Comparison of ENCODE assay signal across 12 cellular contexts in the genomic region with DNA sequence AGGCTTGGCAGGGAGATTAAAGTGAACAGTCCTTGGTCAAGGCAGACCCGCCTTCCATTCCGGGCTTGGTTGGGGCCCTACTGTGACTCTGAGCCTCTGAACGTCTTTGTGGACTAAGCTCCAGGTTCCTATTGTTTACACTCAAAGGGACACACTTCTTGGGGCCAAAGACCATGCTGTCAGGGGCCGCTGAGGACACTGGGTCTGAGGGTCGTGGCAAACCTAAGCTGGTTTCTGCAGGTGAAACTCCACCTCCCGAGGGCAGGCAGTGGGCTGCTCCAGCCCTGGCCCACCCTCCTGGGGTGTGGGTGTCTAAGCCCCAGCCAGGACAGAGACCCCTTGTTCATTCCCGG. TPM values are rescaled to one million over a fixed set of nuclear protein-coding genes. Genes with fewer than 3 reads are reported as not detected.
DNase-seq lines count a peak whose midpoint lies in the region; ATAC-seq, FAIRE-seq and TF ChIP-seq lines count a peak whose summit lies in the region.
"Had no signal": no experiment of that assay in that cellular context is flagged by ENCODE, and none has a peak within 500 bp of the region (broad histone marks: within the 10 kb centered on the region; RNA-seq: fewer than 3 reads in every experiment).

No MANE protein-coding gene starts in this region.

- peaks cover 32% of the 10 kb centered on the region for H3K4me1 Mint-ChIP-seq in activated T-cell treated with anti-CD3 and anti-CD28 coated beads, Interleukin-2, amount 50 U/mL, for 72 hours (ENCODE audit: low read depth)
- H3K4me1 Mint-ChIP-seq in activated CD4-positive, alpha-beta memory T cell treated with anti-CD3 and anti-CD28 coated beads, Interleukin-2, amount 10 ng/mL, durations not matched to agents 7 days and 5 days = peaks cover 52% of the 10 kb centered on the region

- no peak for ATAC-seq in activated T-cell treated with anti-CD3 and anti-CD28 coated beads, Interleukin-2, amount 50 U/mL, for 72 hours (replicated peaks in 1 of 2)

- H3K9me3 Mint-ChIP-seq in activated T-cell treated with anti-CD3 and anti-CD28 coated beads, Interleukin-2, amount 50 U/mL, for 72 hours = no peaks in the 10 kb centered on the region
- no peaks in the 10 kb centered on the region for H3K9me3 Mint-ChIP-seq in activated CD4-positive, alpha-beta memory T cell treated with anti-CD3 and anti-CD28 coated beads, Interleukin-2, amount 10 ng/mL, durations not matched to agents 7 days and 5 days

- peaks cover 24 to 73% (median 58%) of the 10 kb centered on the region in 4 donors for H3K36me3 ChIP-seq in stomach

- intact Hi-C loops in stomach (cut with DNase I; ENCODE audit: low total_unique reads) = no loop called here

- H3K27me3 ChIP-seq in stomach = no peaks in the 10 kb centered on the region

- no peak for TF ChIP-seq POLR2A in stomach (IDR thresholded peaks at IDR 0.05)

- H3K4me1 ChIP-seq in stomach = peaks cover 75 to 99% (median 84%) of the 10 kb centered on the region in 4 donors

- TF ChIP-seq EP300 in stomach (IDR thresholded peaks at IDR 0.05) = no peak

- FAIRE-seq in frontal cortex (lab: Jason Lieb, UNC) = no peak
- no peak for FAIRE-seq in D721Med (lab: Jason Lieb, UNC)
- FAIRE-seq: bronchial epithelial cell, RCC 7860 had no signal

- no peak for TF ChIP-seq CTCF in stomach (IDR thresholded peaks at IDR 0.05)
- no peak for TF ChIP-seq CTCF in D721Med (IDR thresholded peaks at IDR 0.05; ENCODE audit: insufficient read depth, missing control alignments)

- WGBS in stomach, 5 donors = 47 to 76% (median 52%) methylated on average over 6 to 7 of the region's 7 CpGs

- DNase-seq in activated T-cell treated with anti-CD3 and anti-CD28 coated beads, Interleukin-2, amount 50 U/mL, for 1 hour = peak; percentile 16
- no peak for DNase-seq in activated T-cell treated with anti-CD3 and anti-CD28 coated beads, Interleukin-2, amount 50 U/mL, for 72 hours
- DNase-seq in activated CD4-positive, alpha-beta memory T cell treated with anti-CD3 and anti-CD28 coated beads, Interleukin-2, amount 10 ng/mL, durations not matched to agents 7 days and 5 days = no peak
- DNase-seq in frontal cortex (ENCODE audit: low spot score in 2 of 2) (peak; percentile 2 to 6), stomach (no peak), nucleus accumbens (lab: John Stamatoyannopoulos, UW) (no peak), D721Med (ENCODE audit: insufficient read length, low spot score) (no peak)
- DNase-seq in stimulated activated naive CD4-positive, alpha-beta T cell treated with Interleukin-2 at 50 U/mL for 16 hours (lab: John Stamatoyannopoulos, UW) = no peak
- DNase-seq: foreskin melanocyte, NCI-H1694 treated with DMSO at 0.1 percent for 48 hours had no signal

- no peak overlapping the region for H3K4me3 Mint-ChIP-seq in activated T-cell treated with anti-CD3 and anti-CD28 coated beads, Interleukin-2, amount 50 U/mL, for 72 hours
- no peak overlapping the region for H3K4me3 Mint-ChIP-seq in activated CD4-positive, alpha-beta memory T cell treated with anti-CD3 and anti-CD28 coated beads, Interleukin-2, amount 10 ng/mL, durations not matched to agents 7 days and 5 days

- H3K9me3 ChIP-seq in stomach = no peaks in the 10 kb centered on the region

- no peaks in the 10 kb centered on the region for H3K27me3 Mint-ChIP-seq in activated T-cell treated with anti-CD3 and anti-CD28 coated beads, Interleukin-2, amount 50 U/mL, for 72 hours (ENCODE audit: low read depth)
- H3K27me3 Mint-ChIP-seq in activated CD4-positive, alpha-beta memory T cell treated with anti-CD3 and anti-CD28 coated beads, Interleukin-2, amount 10 ng/mL, durations not matched to agents 7 days and 5 days = no peaks in the 10 kb centered on the region

- H3K27ac ChIP-seq in stomach = peak overlapping the region; percentile 67 to 85 (median 83)

- H3K4me3 ChIP-seq in stomach = no peak overlapping the region

- POLR2A ChIA-PET in activated CD4-positive, alpha-beta memory T cell treated with anti-CD3 and anti-CD28 coated beads, Interleukin-2, amount 10 ng/mL, durations not matched to agents 7 days and 5 days (lab: Charles Lee) = interaction anchor here (0.9 to 1.6 kb wide), 3 partner anchors 42 to 326 kb away, joined by 4 to 10 read pairs (median 5); partner anchors contain the start of gene DSTN

- no peak overlapping the region for H3K27ac Mint-ChIP-seq in activated T-cell treated with anti-CD3 and anti-CD28 coated beads, Interleukin-2, amount 50 U/mL, for 72 hours
- peak overlapping the region; percentile 95 for H3K27ac Mint-ChIP-seq in activated CD4-positive, alpha-beta memory T cell treated with anti-CD3 and anti-CD28 coated beads, Interleukin-2, amount 10 ng/mL, durations not matched to agents 7 days and 5 days

- CTCF ChIA-PET in activated CD4-positive, alpha-beta memory T cell treated with anti-CD3 and anti-CD28 coated beads, Interleukin-2, amount 10 ng/mL, durations not matched to agents 7 days and 5 days (lab: Charles Lee) = interaction anchor here (1.0 to 1.5 kb wide), 3 partner anchors 43 to 107 kb away, joined by 3 to 4 read pairs (median 3); partner anchors contain the start of gene DSTN

- H3K36me3 Mint-ChIP-seq in activated T-cell treated with anti-CD3 and anti-CD28 coated beads, Interleukin-2, amount 50 U/mL, for 72 hours (ENCODE audit: insufficient read depth in 2 of 2) = peaks cover 0 to 2% of the 10 kb centered on the region in 2 donors
- H3K36me3 Mint-ChIP-seq in activated CD4-positive, alpha-beta memory T cell treated with anti-CD3 and anti-CD28 coated beads, Interleukin-2, amount 10 ng/mL, durations not matched to agents 7 days and 5 days (ENCODE audit: low read depth) = peaks cover 25% of the 10 kb centered on the region

RNA-seq across cellular contexts. Expression of gene DSTN, which starts 43.1 kb away (rescaled TPM):
- 10 to 100 TPM; 62.8 to 70.4 TPM for total RNA-seq in activated T-cell treated with anti-CD3 and anti-CD28 coated beads, Interleukin-2, amount 50 U/mL, for 72 hours
- total RNA-seq in activated CD4-positive, alpha-beta memory T cell treated with anti-CD3 and anti-CD28 coated beads, Interleukin-2, amount 10 ng/mL, durations not matched to agents 7 days and 5 days = 100 to 1,000 TPM; 104 to 109 TPM
- total RNA-seq in frontal cortex = 258 TPM
- total RNA-seq in stomach = 1,000 to 10,000 TPM in 1 of 5 donors, 100 to 1,000 TPM in 4; 334 to 1,254 (median 555) TPM
- 100 to 1,000 TPM; 464 to 624 (median 598) TPM for polyA plus RNA-seq in stomach

Comparison
In these comparisons a context has a peak if more than half of its experiments do, and no peak if none do; other contexts are left out.
1. DNase-seq: peak in activated T-cell treated with anti-CD3 and anti-CD28 coated beads, Interleukin-2, amount 50 U/mL, for 1 hour (single experiment) and frontal cortex (2 of 2); none in activated T-cell treated with anti-CD3 and anti-CD28 coated beads, Interleukin-2, amount 50 U/mL, for 72 hours (0 of 2), activated CD4-positive, alpha-beta memory T cell treated with anti-CD3 and anti-CD28 coated beads, Interleukin-2, amount 10 ng/mL, durations not matched to agents 7 days and 5 days (single experiment), stomach (single experiment), nucleus accumbens (0 of 56), D721Med (single experiment) and stimulated activated naive CD4-positive, alpha-beta T cell treated with Interleukin-2 at 50 U/mL for 16 hours (single experiment).